In the genomic region with DNA sequence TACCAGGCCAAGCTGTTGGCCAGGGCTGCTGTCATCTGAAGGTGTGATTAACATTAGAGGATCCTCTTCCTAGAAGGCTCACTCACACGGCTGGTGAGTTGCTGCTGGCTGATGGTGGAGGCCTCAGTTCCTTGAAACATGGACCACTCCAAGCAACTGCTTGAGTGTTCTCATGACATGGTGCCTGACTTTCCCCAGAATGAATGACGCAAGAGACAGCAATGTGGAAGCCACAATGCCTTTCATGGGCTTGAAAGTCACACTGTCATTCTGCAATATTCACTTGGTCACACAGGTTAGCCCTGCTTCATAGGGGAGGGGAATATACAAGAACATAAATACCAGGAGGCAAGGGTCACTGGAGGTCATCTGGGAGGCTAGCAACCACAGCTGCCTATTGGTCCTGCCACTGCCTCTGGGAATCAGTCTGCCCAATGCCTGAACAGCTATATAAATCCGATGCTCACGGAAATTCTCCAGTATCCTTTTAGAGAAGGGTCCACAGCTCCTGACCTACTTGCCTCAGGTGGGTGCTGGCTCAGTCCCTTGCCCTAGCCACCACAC, we compare ENCODE assay signal across 12 cellular contexts.
A peak's percentile ranks its signal among the peaks of the same experiment; 100 is the strongest.
DNase-seq lines count a peak whose midpoint lies in the region; ATAC-seq and TF ChIP-seq lines count a peak whose summit lies in the region.
"Had no signal": no experiment of that assay in that cellular context is flagged by ENCODE, and none has a peak within 500 bp of the region (broad histone marks: within the 10 kb centered on the region; RNA-seq: fewer than 3 reads in every experiment).

No MANE protein-coding gene starts in this region.

- WGBS in adrenal gland, 4 donors: 90 to 98% (median 95%) methylated on average over 4 of the region's 4 CpGs

- TF ChIP-seq CTCF in HEK293 (tag by site-specific recombination; IDR thresholded peaks at IDR 0.05): no peak
- TF ChIP-seq CTCF in nephron (IDR thresholded peaks at IDR 0.05; ENCODE audit: unreplicated experiment in 3 of 3): no peak
- no peak for TF ChIP-seq CTCF in adrenal gland (IDR thresholded peaks at IDR 0.05)

- no peak for DNase-seq in CD4-positive, CD25-positive, alpha-beta regulatory T cell
- DNase-seq in NCI-H187 (lab: John Stamatoyannopoulos, UW) (no peak), substantia nigra (lab: John Stamatoyannopoulos, UW) (no peak), adrenal gland (no peak)
- DNase-seq: kidney glomerular epithelial cell; nucleus accumbens; stimulated activated CD4-positive, alpha-beta T cell treated with anti-CD3 and anti-CD28 coated beads, Interleukin-4, amount 100 ng/mL, for 1 hour had no signal

- H3K27ac ChIP-seq in CD4-positive, CD25-positive, alpha-beta regulatory T cell (ENCODE audit: insufficient read depth, low read length, poor library complexity, severe bottlenecking): no peak overlapping the region
- H3K27ac ChIP-seq in HEK293 (ENCODE audit: extremely low read depth, low read depth, low read length): no peak overlapping the region
- H3K27ac ChIP-seq in substantia nigra (ENCODE audit: low read depth, low read length, poor library complexity, severe bottlenecking): no peak overlapping the region
- no peak overlapping the region for H3K27ac ChIP-seq in adrenal gland
- H3K27ac ChIP-seq: KMS-11 had no signal

- no peaks in the 10 kb centered on the region for H3K36me3 Mint-ChIP-seq in CD4-positive, CD25-positive, alpha-beta regulatory T cell
- no peaks in the 10 kb centered on the region for H3K36me3 Mint-ChIP-seq in activated T-helper 17 cell treated with anti-CD3 and anti-CD28 coated beads, Interleukin-2, amount 50 U/mL, for 72 hours (ENCODE audit: low read depth)
- no peaks in the 10 kb centered on the region for H3K36me3 Mint-ChIP-seq in nephron (ENCODE audit: low read depth)

- H3K9me3 Mint-ChIP-seq in CD4-positive, CD25-positive, alpha-beta regulatory T cell: no peaks in the 10 kb centered on the region
- H3K9me3 Mint-ChIP-seq in activated T-helper 17 cell treated with anti-CD3 and anti-CD28 coated beads, Interleukin-2, amount 50 U/mL, for 72 hours: no peaks in the 10 kb centered on the region
- no peaks in the 10 kb centered on the region for H3K9me3 Mint-ChIP-seq in nephron

- peaks cover 45% of the 10 kb centered on the region for H3K27me3 Mint-ChIP-seq in CD4-positive, CD25-positive, alpha-beta regulatory T cell
- peaks cover 19% of the 10 kb centered on the region for H3K27me3 Mint-ChIP-seq in activated T-helper 17 cell treated with anti-CD3 and anti-CD28 coated beads, Interleukin-2, amount 50 U/mL, for 72 hours
- H3K27me3 Mint-ChIP-seq in nephron (ENCODE audit: low read depth): no peaks in the 10 kb centered on the region

- ATAC-seq in CD4-positive, CD25-positive, alpha-beta regulatory T cell (ENCODE audit: low read depth in 2 of 2): no peak
- peak; percentile 18 for ATAC-seq in activated T-helper 17 cell treated with anti-CD3 and anti-CD28 coated beads, Interleukin-2, amount 50 U/mL, for 72 hours (replicated peaks)
- ATAC-seq in GM18502 (IDR thresholded peaks at IDR 0.05; ENCODE audit: poor library complexity, unreplicated experiment): no peak

- peaks cover 0 to 10% (median 0%) of the 10 kb centered on the region in 4 donors for H3K4me1 Mint-ChIP-seq in CD4-positive, CD25-positive, alpha-beta regulatory T cell
- H3K4me1 Mint-ChIP-seq in activated T-helper 17 cell treated with anti-CD3 and anti-CD28 coated beads, Interleukin-2, amount 50 U/mL, for 72 hours: no peaks in the 10 kb centered on the region
- peaks cover 62% of the 10 kb centered on the region for H3K4me1 Mint-ChIP-seq in nephron

- TF ChIP-seq POLR2A in adrenal gland (IDR thresholded peaks at IDR 0.05): no peak

- peaks cover 14% of the 10 kb centered on the region for H3K27me3 ChIP-seq in CD4-positive, CD25-positive, alpha-beta regulatory T cell (ENCODE audit: control insufficient read depth, insufficient read depth, low read length)
- H3K27me3 ChIP-seq in adrenal gland: no peaks in the 10 kb centered on the region

- H3K4me1 ChIP-seq in CD4-positive, CD25-positive, alpha-beta regulatory T cell (ENCODE audit: control insufficient read depth, insufficient read depth, low read length, poor library complexity, severe bottlenecking): peaks cover 7% of the 10 kb centered on the region
- no peaks in the 10 kb centered on the region for H3K4me1 ChIP-seq in HEK293 (ENCODE audit: control insufficient read depth, insufficient read depth, low read length)
- peaks cover 5 to 23% of the 10 kb centered on the region in 2 donors for H3K4me1 ChIP-seq in adrenal gland (replicated peaks in 1 of 2)

- H3K4me3 Mint-ChIP-seq in CD4-positive, CD25-positive, alpha-beta regulatory T cell: peak overlapping the region in 3 of 4 donors; percentile 29 to 85 (median 70)
- peak overlapping the region; percentile 49 for H3K4me3 Mint-ChIP-seq in activated T-helper 17 cell treated with anti-CD3 and anti-CD28 coated beads, Interleukin-2, amount 50 U/mL, for 72 hours
- peak overlapping the region; percentile 77 to 88 (median 86) for H3K4me3 Mint-ChIP-seq in nephron

- POLR2A ChIA-PET in HEK293 (lab: Yijun Ruan, JAX): no interaction called here

- H3K9me3 ChIP-seq in CD4-positive, CD25-positive, alpha-beta regulatory T cell (ENCODE audit: control insufficient read depth in 2 of 2, low read length in 2 of 2): no peaks in the 10 kb centered on the region
- H3K9me3 ChIP-seq in HEK293 (ENCODE audit: control insufficient read depth, insufficient read depth, low read depth, low read length): no peaks in the 10 kb centered on the region
- no peaks in the 10 kb centered on the region for H3K9me3 ChIP-seq in adrenal gland (replicated peaks in 1 of 3)

- peak overlapping the region in 1 of 3 donors; percentile 8 for H3K27ac Mint-ChIP-seq in CD4-positive, CD25-positive, alpha-beta regulatory T cell
- no peak overlapping the region for H3K27ac Mint-ChIP-seq in activated T-helper 17 cell treated with anti-CD3 and anti-CD28 coated beads, Interleukin-2, amount 50 U/mL, for 72 hours
- peak overlapping the region; percentile 73 to 99 (median 98) for H3K27ac Mint-ChIP-seq in nephron

- H3K4me3 ChIP-seq in CD4-positive, CD25-positive, alpha-beta regulatory T cell (ENCODE audit: low read depth, low read length): no peak overlapping the region
- H3K4me3 ChIP-seq in HEK293 (ENCODE audit: low read depth, low read length) (no peak overlapping the region), adrenal gland (no peak overlapping the region)

- intact Hi-C loops in adrenal gland (cut with DNase I): loop anchor here (5.0 to 10.0 kb wide), 3 partner anchors 99 to 516 kb away; partner anchors contain the start of gene MAML3 (in 1 of the 2)

- H3K36me3 ChIP-seq in CD4-positive, CD25-positive, alpha-beta regulatory T cell (ENCODE audit: control insufficient read depth, insufficient read depth, low read length): no peaks in the 10 kb centered on the region
- no peaks in the 10 kb centered on the region for H3K36me3 ChIP-seq in HEK293 (ENCODE audit: control insufficient read depth in 2 of 2, insufficient read depth in 1 of 2, low read length in 2 of 2)
- no peaks in the 10 kb centered on the region for H3K36me3 ChIP-seq in adrenal gland (replicated peaks in 1 of 2)

- CTCF ChIA-PET in HEK293 (lab: Yijun Ruan, JAX): interaction anchor here (0.5 to 0.7 kb wide), 2 partner anchors 293 to 969 kb away, joined by 3 read pairs; no protein-coding TSS in a partner anchor

TF ChIP-seq in HEK293, 187 proteins besides CTCF, POLR2A, EP300 and RAD21:
- TF ChIP-seq BCL6B (tag by site-specific recombination; IDR thresholded peaks at IDR 0.05): peak; percentile 46; the same call in 1 of the 2 replicates
- TF ChIP-seq, protein P1, sequence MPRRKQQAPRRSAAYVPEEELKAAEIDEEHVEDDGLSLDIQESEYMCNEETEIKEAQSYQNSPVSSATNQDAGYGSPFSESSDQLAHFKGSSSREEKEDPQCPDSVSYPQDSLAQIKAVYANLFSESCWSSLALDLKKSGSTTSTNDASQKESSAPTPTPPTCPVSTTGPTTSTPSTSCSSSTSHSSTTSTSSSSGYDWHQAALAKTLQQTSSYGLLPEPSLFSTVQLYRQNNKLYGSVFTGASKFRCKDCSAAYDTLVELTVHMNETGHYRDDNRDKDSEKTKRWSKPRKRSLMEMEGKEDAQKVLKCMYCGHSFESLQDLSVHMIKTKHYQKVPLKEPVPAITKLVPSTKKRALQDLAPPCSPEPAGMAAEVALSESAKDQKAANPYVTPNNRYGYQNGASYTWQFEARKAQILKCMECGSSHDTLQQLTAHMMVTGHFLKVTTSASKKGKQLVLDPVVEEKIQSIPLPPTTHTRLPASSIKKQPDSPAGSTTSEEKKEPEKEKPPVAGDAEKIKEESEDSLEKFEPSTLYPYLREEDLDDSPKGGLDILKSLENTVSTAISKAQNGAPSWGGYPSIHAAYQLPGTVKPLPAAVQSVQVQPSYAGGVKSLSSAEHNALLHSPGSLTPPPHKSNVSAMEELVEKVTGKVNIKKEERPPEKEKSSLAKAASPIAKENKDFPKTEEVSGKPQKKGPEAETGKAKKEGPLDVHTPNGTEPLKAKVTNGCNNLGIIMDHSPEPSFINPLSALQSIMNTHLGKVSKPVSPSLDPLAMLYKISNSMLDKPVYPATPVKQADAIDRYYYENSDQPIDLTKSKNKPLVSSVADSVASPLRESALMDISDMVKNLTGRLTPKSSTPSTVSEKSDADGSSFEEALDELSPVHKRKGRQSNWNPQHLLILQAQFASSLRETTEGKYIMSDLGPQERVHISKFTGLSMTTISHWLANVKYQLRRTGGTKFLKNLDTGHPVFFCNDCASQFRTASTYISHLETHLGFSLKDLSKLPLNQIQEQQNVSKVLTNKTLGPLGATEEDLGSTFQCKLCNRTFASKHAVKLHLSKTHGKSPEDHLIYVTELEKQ (tag by site-specific recombination; IDR thresholded peaks at IDR 0.05; ENCODE audit: borderline replicate concordance): no peak
